In genomic region chr21:17693801-17694200, GRCh38 we compare ENCODE assay signal across 17 cellular contexts.
A peak's percentile ranks its signal among the peaks of the same experiment; 100 is the strongest.
DNase-seq lines count a peak whose midpoint lies in the region; ATAC-seq lines count a peak whose summit lies in the region.
"Had no signal": no experiment of that assay in that cellular context is flagged by ENCODE, and none has a peak within 500 bp of the region (broad histone marks: within the 10 kb centered on the region; RNA-seq: fewer than 3 reads in every experiment).

No MANE protein-coding gene starts in this region.

- no peak overlapping the region for H3K4me3 Mint-ChIP-seq in activated naive CD8-positive, alpha-beta T cell treated with anti-CD3 and anti-CD28 coated beads, Interleukin-2, amount 10 ng/mL, durations not matched to agents 7 days and 5 days
- H3K4me3 Mint-ChIP-seq in activated naive CD8-positive, alpha-beta T cell treated with anti-CD3 and anti-CD28 coated beads, Interleukin-2, amount 50 U/mL, for 24 hours: no peak overlapping the region
- H3K4me3 Mint-ChIP-seq in activated T-helper 2 cell treated with anti-CD3 and anti-CD28 coated beads, Interferon-gamma antibody, Interleukin-2, Interleukin-4, amounts not matched to agents 10 μg/mL and 5 μg/mL and 100 μg/mL, durations not matched to agents 14 hours and 24 hours and 36 hours (ENCODE audit: low read depth): no peak overlapping the region
- H3K4me3 Mint-ChIP-seq: CD4-positive, alpha-beta T cell had no signal

- no peak overlapping the region for H3K27ac Mint-ChIP-seq in activated naive CD8-positive, alpha-beta T cell treated with anti-CD3 and anti-CD28 coated beads, Interleukin-2, amount 10 ng/mL, durations not matched to agents 7 days and 5 days
- H3K27ac Mint-ChIP-seq in activated naive CD8-positive, alpha-beta T cell treated with anti-CD3 and anti-CD28 coated beads, Interleukin-2, amount 50 U/mL, for 24 hours: no peak overlapping the region
- H3K27ac Mint-ChIP-seq in activated T-helper 2 cell treated with anti-CD3 and anti-CD28 coated beads, Interferon-gamma antibody, Interleukin-2, Interleukin-4, amounts not matched to agents 10 μg/mL and 5 μg/mL and 100 μg/mL, durations not matched to agents 14 hours and 24 hours and 36 hours: no peak overlapping the region
- H3K27ac Mint-ChIP-seq: CD4-positive, alpha-beta T cell had no signal

- peaks cover 16% of the 10 kb centered on the region for H3K9me3 Mint-ChIP-seq in activated naive CD8-positive, alpha-beta T cell treated with anti-CD3 and anti-CD28 coated beads, Interleukin-2, amount 10 ng/mL, durations not matched to agents 7 days and 5 days
- peaks cover 12% of the 10 kb centered on the region for H3K9me3 Mint-ChIP-seq in activated naive CD8-positive, alpha-beta T cell treated with anti-CD3 and anti-CD28 coated beads, Interleukin-2, amount 50 U/mL, for 24 hours
- H3K9me3 Mint-ChIP-seq in activated T-helper 2 cell treated with anti-CD3 and anti-CD28 coated beads, Interferon-gamma antibody, Interleukin-2, Interleukin-4, amounts not matched to agents 10 μg/mL and 5 μg/mL and 100 μg/mL, durations not matched to agents 14 hours and 24 hours and 36 hours: peaks cover 22% of the 10 kb centered on the region

- POLR2A ChIA-PET in activated naive CD8-positive, alpha-beta T cell treated with anti-CD3 and anti-CD28 coated beads, Interleukin-2, amount 10 ng/mL, durations not matched to agents 7 days and 5 days (lab: Charles Lee): no interaction called here

- intact Hi-C loops in activated T-helper 2 cell treated with anti-CD3 and anti-CD28 coated beads, Interferon-gamma antibody, Interleukin-2, Interleukin-4, amounts not matched to agents 10 μg/mL and 5 μg/mL and 100 μg/mL, durations not matched to agents 14 hours and 24 hours and 36 hours (cut with micrococcal nuclease): no loop called here

- DNase-seq in activated naive CD8-positive, alpha-beta T cell treated with anti-CD3 and anti-CD28 coated beads, Interleukin-2, amount 10 ng/mL, durations not matched to agents 7 days and 5 days: no peak
- no peak for DNase-seq in activated naive CD8-positive, alpha-beta T cell treated with anti-CD3 and anti-CD28 coated beads, Interleukin-2, amount 50 U/mL, for 24 hours
- DNase-seq in OCI-M1 (lab: John Stamatoyannopoulos, UW): peak; percentile 16
- peak; percentile 32 for DNase-seq in activated T-helper 2 cell treated with anti-CD3 and anti-CD28 coated beads, Interferon-gamma antibody, Interleukin-2, Interleukin-4, amounts not matched to agents 10 μg/mL and 5 μg/mL and 100 μg/mL, durations not matched to agents 14 hours and 24 hours and 36 hours (ENCODE audit: low spot score)
- no peak for DNase-seq in COR-L47 (lab: John Stamatoyannopoulos, UW)
- DNase-seq in stimulated activated CD4-positive, alpha-beta T cell treated with anti-CD3 and anti-CD28 coated beads, Interleukin-2, amount 100 ng/mL, for 48 hours: no peak
- DNase-seq: ACHN; CD4-positive, alpha-beta T cell; GOT3; NCI-H1048; NCI-H146; NCI-H446 treated with DMSO at 0.1 percent for 48 hours; NCI-H748 treated with DMSO at 0.1 percent for 48 hours; PC-9; Right ventricle myocardium superior; SK-N-SH had no signal

- peak; percentile 71 for ATAC-seq in activated naive CD8-positive, alpha-beta T cell treated with anti-CD3 and anti-CD28 coated beads, Interleukin-2, amount 10 ng/mL, durations not matched to agents 7 days and 5 days (ENCODE audit: low read depth)
- no peak for ATAC-seq in activated naive CD8-positive, alpha-beta T cell treated with anti-CD3 and anti-CD28 coated beads, Interleukin-2, amount 50 U/mL, for 24 hours
- ATAC-seq in GM21717 (IDR thresholded peaks at IDR 0.05; ENCODE audit: unreplicated experiment): no peak

- H3K4me1 Mint-ChIP-seq in activated naive CD8-positive, alpha-beta T cell treated with anti-CD3 and anti-CD28 coated beads, Interleukin-2, amount 10 ng/mL, durations not matched to agents 7 days and 5 days: peaks cover 21% of the 10 kb centered on the region
- H3K4me1 Mint-ChIP-seq in activated naive CD8-positive, alpha-beta T cell treated with anti-CD3 and anti-CD28 coated beads, Interleukin-2, amount 50 U/mL, for 24 hours: peaks cover 12% of the 10 kb centered on the region
- H3K4me1 Mint-ChIP-seq in activated T-helper 2 cell treated with anti-CD3 and anti-CD28 coated beads, Interferon-gamma antibody, Interleukin-2, Interleukin-4, amounts not matched to agents 10 μg/mL and 5 μg/mL and 100 μg/mL, durations not matched to agents 14 hours and 24 hours and 36 hours (ENCODE audit: low read depth): peaks cover 29% of the 10 kb centered on the region

- peaks cover 18% of the 10 kb centered on the region for H3K36me3 Mint-ChIP-seq in activated naive CD8-positive, alpha-beta T cell treated with anti-CD3 and anti-CD28 coated beads, Interleukin-2, amount 10 ng/mL, durations not matched to agents 7 days and 5 days
- H3K36me3 Mint-ChIP-seq in activated naive CD8-positive, alpha-beta T cell treated with anti-CD3 and anti-CD28 coated beads, Interleukin-2, amount 50 U/mL, for 24 hours (ENCODE audit: low read depth): no peaks in the 10 kb centered on the region
- peaks cover 8% of the 10 kb centered on the region for H3K36me3 Mint-ChIP-seq in activated T-helper 2 cell treated with anti-CD3 and anti-CD28 coated beads, Interferon-gamma antibody, Interleukin-2, Interleukin-4, amounts not matched to agents 10 μg/mL and 5 μg/mL and 100 μg/mL, durations not matched to agents 14 hours and 24 hours and 36 hours (ENCODE audit: low read depth)

- H3K27me3 Mint-ChIP-seq in activated naive CD8-positive, alpha-beta T cell treated with anti-CD3 and anti-CD28 coated beads, Interleukin-2, amount 10 ng/mL, durations not matched to agents 7 days and 5 days: peaks cover 2% of the 10 kb centered on the region
- H3K27me3 Mint-ChIP-seq in activated naive CD8-positive, alpha-beta T cell treated with anti-CD3 and anti-CD28 coated beads, Interleukin-2, amount 50 U/mL, for 24 hours: no peaks in the 10 kb centered on the region
- H3K27me3 Mint-ChIP-seq in activated T-helper 2 cell treated with anti-CD3 and anti-CD28 coated beads, Interferon-gamma antibody, Interleukin-2, Interleukin-4, amounts not matched to agents 10 μg/mL and 5 μg/mL and 100 μg/mL, durations not matched to agents 14 hours and 24 hours and 36 hours (ENCODE audit: low read depth): peaks cover 2% of the 10 kb centered on the region
- H3K27me3 Mint-ChIP-seq: CD4-positive, alpha-beta T cell had no signal

Comparison
In these comparisons a context has a peak if more than half of its experiments do, and no peak if none do; other contexts are left out.
1. DNase-seq: peak in OCI-M1 (single experiment) and activated T-helper 2 cell treated with anti-CD3 and anti-CD28 coated beads, Interferon-gamma antibody, Interleukin-2, Interleukin-4, amounts not matched to agents 10 μg/mL and 5 μg/mL and 100 μg/mL, durations not matched to agents 14 hours and 24 hours and 36 hours (single experiment); none in activated naive CD8-positive, alpha-beta T cell treated with anti-CD3 and anti-CD28 coated beads, Interleukin-2, amount 10 ng/mL, durations not matched to agents 7 days and 5 days (single experiment), activated naive CD8-positive, alpha-beta T cell treated with anti-CD3 and anti-CD28 coated beads, Interleukin-2, amount 50 U/mL, for 24 hours (single experiment), COR-L47 (single experiment) and stimulated activated CD4-positive, alpha-beta T cell treated with anti-CD3 and anti-CD28 coated beads, Interleukin-2, amount 100 ng/mL, for 48 hours (0 of 2).